In the genomic region with DNA sequence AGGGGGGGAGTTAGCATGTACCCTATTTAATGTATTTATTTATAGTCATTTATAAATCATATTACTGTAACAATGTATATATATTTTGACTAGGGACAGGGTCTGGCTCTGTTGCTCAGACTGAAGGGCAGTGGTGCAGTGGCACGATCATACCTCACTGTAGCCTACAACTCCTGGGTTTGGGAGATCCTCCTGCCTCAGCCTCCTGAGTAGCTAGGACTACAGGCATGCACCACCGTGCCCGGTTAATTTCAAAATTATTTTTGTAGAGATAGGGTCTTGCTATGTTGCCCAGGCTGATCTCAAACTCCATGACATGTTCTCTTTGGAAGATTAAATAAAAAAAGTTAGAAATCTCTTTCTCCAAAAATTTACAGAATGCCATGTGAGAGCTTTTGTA, we compare ENCODE assay signal across 35 cellular contexts. TPM values are rescaled to one million over a fixed set of nuclear protein-coding genes. Genes with fewer than 3 reads are reported as not detected.
"Had no signal": no experiment of that assay in that cellular context is flagged by ENCODE, and none has a peak within 500 bp of the region (broad histone marks: within the 10 kb centered on the region; RNA-seq: fewer than 3 reads in every experiment).

No MANE protein-coding gene starts in this region.

- FAIRE-seq: TTC549, urothelium cell line had no signal

- H3K27me3 Mint-ChIP-seq: activated naive CD4-positive, alpha-beta T cell treated with anti-CD3 and anti-CD28 coated beads, Interleukin-2, amount 10 ng/mL, durations not matched to agents 7 days and 5 days had no signal

- H3K27ac Mint-ChIP-seq: activated naive CD4-positive, alpha-beta T cell treated with anti-CD3 and anti-CD28 coated beads, Interleukin-2, amount 10 ng/mL, durations not matched to agents 7 days and 5 days; activated naive CD8-positive, alpha-beta T cell treated with anti-CD3 and anti-CD28 coated beads, Interleukin-2, amount 10 ng/mL, durations not matched to agents 7 days and 5 days; immature natural killer cell; natural killer cell; stimulated activated effector memory CD8-positive, alpha-beta T cell treated with anti-CD3 and anti-CD28 coated beads, Interleukin-12 subunit alpha, Interleukin-12 subunit beta, amount 100 ng/mL, for 72 hours had no signal

- H3K4me3 Mint-ChIP-seq: activated naive CD4-positive, alpha-beta T cell treated with anti-CD3 and anti-CD28 coated beads, Interleukin-2, amount 10 ng/mL, durations not matched to agents 7 days and 5 days; activated naive CD8-positive, alpha-beta T cell treated with anti-CD3 and anti-CD28 coated beads, Interleukin-2, amount 10 ng/mL, durations not matched to agents 7 days and 5 days; immature natural killer cell; natural killer cell; stimulated activated effector memory CD8-positive, alpha-beta T cell treated with anti-CD3 and anti-CD28 coated beads, Interleukin-12 subunit alpha, Interleukin-12 subunit beta, amount 100 ng/mL, for 72 hours had no signal

- ATAC-seq: activated CD4-positive, CD25-positive, alpha-beta regulatory T cell treated with anti-CD3 and anti-CD28 coated beads, Interleukin-2, amount 50 U/mL, for 24 hours; gastroesophageal sphincter; left lung; lower lobe of right lung; natural killer cell; sciatic nerve; stimulated activated effector memory CD8-positive, alpha-beta T cell treated with anti-CD3 and anti-CD28 coated beads, Interleukin-12 subunit alpha, Interleukin-12 subunit beta, amount 100 ng/mL, for 72 hours had no signal

- H3K9me3 ChIP-seq: ascending aorta, gastroesophageal sphincter, left lung, lower lobe of right lung, suprapubic skin, tibial nerve had no signal

- H3K36me3 ChIP-seq: ascending aorta, brain microvascular endothelial cell, gastroesophageal sphincter, left lung, lower lobe of right lung, suprapubic skin, tibial nerve, WERI-Rb-1 had no signal

- DNase-seq: activated CD4-positive, alpha-beta T cell treated with anti-CD3 and anti-CD28 coated beads for 48 hours; activated CD4-positive, alpha-beta T cell treated with anti-CD3 and anti-CD28 coated beads, Interleukin-2, amount 50 U/mL, for 48 hours; activated CD8-positive, alpha-beta memory T cell treated with anti-CD3 and anti-CD28 coated beads, Interleukin-2, amount 50 U/mL, for 4 hours; activated gamma-delta T cell; activated naive CD4-positive, alpha-beta T cell treated with anti-CD3 and anti-CD28 coated beads, Interleukin-2, amount 10 ng/mL, durations not matched to agents 7 days and 5 days; activated naive CD8-positive, alpha-beta T cell treated with anti-CD3 and anti-CD28 coated beads, Interleukin-2, amount 10 ng/mL, durations not matched to agents 7 days and 5 days; activated T-cell treated with anti-CD3 and anti-CD28 coated beads, Interleukin-2, amount 50 U/mL, for 1 hour; brain microvascular endothelial cell; dorsolateral prefrontal cortex; effector memory CD4-positive, alpha-beta T cell; erythroblast; head of caudate nucleus; hypothalamus; immature natural killer cell; left lung; lower lobe of right lung; mesendoderm; natural killer cell; posterior cingulate gyrus; stimulated activated CD4-positive, alpha-beta T cell treated with anti-CD3 and anti-CD28 coated beads, Interleukin-4, amount 100 ng/mL, for 24 hours; T-helper 9 cell; WERI-Rb-1 had no signal

- H3K4me3 ChIP-seq: ascending aorta, coronary artery, dorsolateral prefrontal cortex, gastroesophageal sphincter, left lung, lower lobe of right lung, skin epidermis, suprapubic skin, tibial nerve had no signal

- H3K36me3 Mint-ChIP-seq: activated naive CD4-positive, alpha-beta T cell treated with anti-CD3 and anti-CD28 coated beads, Interleukin-2, amount 10 ng/mL, durations not matched to agents 7 days and 5 days; activated naive CD8-positive, alpha-beta T cell treated with anti-CD3 and anti-CD28 coated beads, Interleukin-2, amount 10 ng/mL, durations not matched to agents 7 days and 5 days; natural killer cell; stimulated activated effector memory CD8-positive, alpha-beta T cell treated with anti-CD3 and anti-CD28 coated beads, Interleukin-12 subunit alpha, Interleukin-12 subunit beta, amount 100 ng/mL, for 72 hours had no signal

- H3K4me1 Mint-ChIP-seq: activated naive CD4-positive, alpha-beta T cell treated with anti-CD3 and anti-CD28 coated beads, Interleukin-2, amount 10 ng/mL, durations not matched to agents 7 days and 5 days; activated naive CD8-positive, alpha-beta T cell treated with anti-CD3 and anti-CD28 coated beads, Interleukin-2, amount 10 ng/mL, durations not matched to agents 7 days and 5 days; immature natural killer cell; natural killer cell; stimulated activated effector memory CD8-positive, alpha-beta T cell treated with anti-CD3 and anti-CD28 coated beads, Interleukin-12 subunit alpha, Interleukin-12 subunit beta, amount 100 ng/mL, for 72 hours had no signal

- H3K9me3 Mint-ChIP-seq: activated naive CD4-positive, alpha-beta T cell treated with anti-CD3 and anti-CD28 coated beads, Interleukin-2, amount 10 ng/mL, durations not matched to agents 7 days and 5 days; activated naive CD8-positive, alpha-beta T cell treated with anti-CD3 and anti-CD28 coated beads, Interleukin-2, amount 10 ng/mL, durations not matched to agents 7 days and 5 days; immature natural killer cell; natural killer cell; stimulated activated effector memory CD8-positive, alpha-beta T cell treated with anti-CD3 and anti-CD28 coated beads, Interleukin-12 subunit alpha, Interleukin-12 subunit beta, amount 100 ng/mL, for 72 hours had no signal

- H3K27me3 ChIP-seq: ascending aorta, brain microvascular endothelial cell, gastroesophageal sphincter, left lung, suprapubic skin, tibial nerve had no signal

- H3K27ac ChIP-seq: ascending aorta, brain microvascular endothelial cell, coronary artery, dorsolateral prefrontal cortex, gastroesophageal sphincter, left lung, lower lobe of right lung, skin epidermis, suprapubic skin, WERI-Rb-1 had no signal

RNA-seq across cellular contexts. Expression of a gene that starts 52.8 kb away (rescaled TPM):
- total RNA-seq: activated CD8-positive, alpha-beta memory T cell treated with anti-CD3 and anti-CD28 coated beads for 36 hours; T-helper 1 cell treated with Interleukin-12 subunit alpha and Interleukin-12 subunit beta and Interleukin-4 antibody, amounts not matched to agents 30 ng/mL and 1 ng/mL, for 36 hours had no signal
